ENCODE assay signal across 10 cellular contexts in genomic region chr18:72542993-72543361, GRCh38. TPM values are rescaled to one million over a fixed set of nuclear protein-coding genes. Genes with fewer than 3 reads are reported as not detected.
DNase-seq lines count a peak whose midpoint lies in the region; ATAC-seq, FAIRE-seq and TF ChIP-seq lines count a peak whose summit lies in the region.
"Had no signal": no experiment of that assay in that cellular context is flagged by ENCODE, and none has a peak within 500 bp of the region (broad histone marks: within the 10 kb centered on the region; RNA-seq: fewer than 3 reads in every experiment).

No MANE protein-coding gene starts in this region.

- peaks cover 92% of the 10 kb centered on the region for H3K27me3 ChIP-seq in HUES48 (ENCODE audit: control insufficient read depth, insufficient read depth, low read length)

- in situ Hi-C loops in astrocyte of the cerebellum (cut with HindIII; ENCODE audit: low sequenced_read_pairs), result no loop called here

- TF ChIP-seq CTCF in C4-2B (conservative IDR thresholded peaks at IDR 0.05) (no peak), astrocyte of the cerebellum (IDR thresholded peaks at IDR 0.05; ENCODE audit: low read depth, low read length, missing control alignments) (no peak), mesothelial cell of epicardium (IDR thresholded peaks at IDR 0.05; ENCODE audit: unreplicated experiment) (no peak)

- H3K9me3 ChIP-seq in HUES48 (ENCODE audit: control insufficient read depth, insufficient read depth, low read length), result no peaks in the 10 kb centered on the region

- H3K4me3 ChIP-seq in HUES48 (ENCODE audit: low read depth, low read length) (peak overlapping the region; percentile 43), astrocyte of the cerebellum (ENCODE audit: low read depth, low read length) (peak overlapping the region; percentile 38)

- no peaks in the 10 kb centered on the region for H3K36me3 ChIP-seq in HUES48 (ENCODE audit: control insufficient read depth, insufficient read depth, low read length)

- no peaks in the 10 kb centered on the region for H3K36me3 Mint-ChIP-seq in mesothelial cell of epicardium

- peaks cover 20% of the 10 kb centered on the region for H3K4me1 Mint-ChIP-seq in mesothelial cell of epicardium

- no peak for FAIRE-seq in GM19239 (lab: Jason Lieb, UNC)

- no peak overlapping the region for H3K9ac ChIP-seq in HUES48 (ENCODE audit: low read depth, low read length)

- DNase-seq in astrocyte of the cerebellum (ENCODE audit: low read depth) (no peak), mesothelial cell of epicardium (ENCODE audit: low spot score in 2 of 2, unreplicated experiment in 2 of 2) (peak in 1 of 2 experiments; percentile 38), GM19239 (ENCODE audit: insufficient read length, low spot score) (no peak)
- DNase-seq: activated CD4-positive, CD25-positive, alpha-beta regulatory T cell; NCI-H82 had no signal

- no peak overlapping the region for H3K27ac Mint-ChIP-seq in mesothelial cell of epicardium

- H3K4me1 ChIP-seq in HUES48 (ENCODE audit: control insufficient read depth, insufficient read depth, low read length), result 0 out of 2 replicates have a peak, but pooled peaks cover 5% of the 10 kb centered on the region

- ATAC-seq in HG03139 (IDR thresholded peaks at IDR 0.05; ENCODE audit: unreplicated experiment) (no peak), GM18498 (IDR thresholded peaks at IDR 0.05; ENCODE audit: unreplicated experiment) (no peak), GM19463 (IDR thresholded peaks at IDR 0.05; ENCODE audit: unreplicated experiment) (no peak)

- H3K4me3 Mint-ChIP-seq in mesothelial cell of epicardium, result peak overlapping the region; percentile 57

- no peaks in the 10 kb centered on the region for H3K9me3 Mint-ChIP-seq in mesothelial cell of epicardium

- H3K27me3 Mint-ChIP-seq in mesothelial cell of epicardium (ENCODE audit: low read depth), result peaks cover 90% of the 10 kb centered on the region

- H3K27ac ChIP-seq in C4-2B (peak overlapping the region; percentile 68), HUES48 (ENCODE audit: low read depth, low read length) (no peak overlapping the region)

RNA-seq across cellular contexts. Expression of gene CBLN2, which starts 1.2 kb away (rescaled TPM):
- total RNA-seq in mesothelial cell of epicardium, result 0.53 TPM in 1 of 3 replicates, not detected in the others
